ENCODE assay signal across 23 cellular contexts in the genomic region with DNA sequence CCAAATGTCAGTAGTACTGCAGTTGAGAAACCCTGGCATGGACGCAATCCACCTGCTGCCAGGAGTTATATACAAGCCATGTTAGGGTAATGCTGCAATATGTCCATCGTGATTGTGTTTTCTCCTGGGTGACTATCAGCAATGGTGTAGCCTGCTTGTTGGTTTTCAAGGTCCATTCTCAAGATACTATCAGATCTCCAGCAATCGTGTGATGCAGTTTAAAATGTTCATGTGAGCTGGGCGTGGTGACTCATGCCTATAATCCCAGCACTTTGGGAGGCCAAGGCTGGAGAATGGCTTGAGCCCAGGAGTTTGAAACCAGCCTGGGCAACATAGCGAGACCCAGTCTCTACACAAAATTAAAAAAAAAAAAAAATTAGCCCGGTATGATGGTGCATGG. TPM values are rescaled to one million over a fixed set of nuclear protein-coding genes. Genes with fewer than 3 reads are reported as not detected.
A peak's percentile ranks its signal among the peaks of the same experiment; 100 is the strongest.
DNase-seq lines count a peak whose midpoint lies in the region; ATAC-seq and TF ChIP-seq lines count a peak whose summit lies in the region.
"Had no signal": no experiment of that assay in that cellular context is flagged by ENCODE, and none has a peak within 500 bp of the region (broad histone marks: within the 10 kb centered on the region; RNA-seq: fewer than 3 reads in every experiment).

No MANE protein-coding gene starts in this region.

- H3K9ac ChIP-seq in skeletal muscle tissue (ENCODE audit: low read depth in 1 of 3, low read length in 3 of 3), result no peak overlapping the region

- no peak overlapping the region for H3K4me3 ChIP-seq in fibroblast of pulmonary artery (replicated peaks; ENCODE audit: low read depth, low read length)
- no peak overlapping the region for H3K4me3 ChIP-seq in skeletal muscle tissue (ENCODE audit: low read length in 3 of 3)
- H3K4me3 ChIP-seq: prostate gland had no signal

- peaks cover 35 to 49% (median 35%) of the 10 kb centered on the region in 3 donors for H3K4me1 ChIP-seq in skeletal muscle tissue (ENCODE audit: control insufficient read depth in 3 of 3, insufficient read depth in 3 of 3, low read length in 3 of 3)
- H3K4me1 ChIP-seq: prostate gland had no signal

- no peaks in the 10 kb centered on the region for H3K27me3 ChIP-seq in skeletal muscle tissue (ENCODE audit: control insufficient read depth in 3 of 3, insufficient read depth in 3 of 3, low read length in 3 of 3)

- TF ChIP-seq CTCF in RWPE1 (conservative IDR thresholded peaks at IDR 0.05; ENCODE audit: low read depth) (no peak), fibroblast of pulmonary artery (IDR thresholded peaks at IDR 0.05; ENCODE audit: low read length, missing control alignments) (no peak)

- ATAC-seq in GM21423 (IDR thresholded peaks at IDR 0.05; ENCODE audit: unreplicated experiment), result no peak
- ATAC-seq: activated CD4-positive, CD25-positive, alpha-beta regulatory T cell treated with anti-CD3 and anti-CD28 coated beads, Interleukin-2, amount 50 U/mL, for 24 hours; activated CD8-positive, alpha-beta T cell treated with anti-CD3 and anti-CD28 coated beads for 36 hours; esophagus mucosa had no signal

- POLR2A ChIA-PET in RWPE1 (lab: Yijun Ruan, JAX; ENCODE audit: low non-redundant PET) (no interaction called here), HEK293T (lab: Yijun Ruan, JAX) (no interaction called here)

- DNase-seq in ELR (ENCODE audit: low read depth), result peak; percentile 50
- no peak for DNase-seq in RWPE1 (ENCODE audit: low spot score)
- peak; percentile 39 for DNase-seq in fibroblast of pulmonary artery (ENCODE audit: low read depth)
- no peak for DNase-seq in HEK293T (ENCODE audit: extremely low spot score)
- DNase-seq in NAMALWA (ENCODE audit: low spot score), result no peak
- DNase-seq in LoVo (ENCODE audit: low spot score), result no peak
- DNase-seq: activated CD8-positive, alpha-beta T cell treated with anti-CD3 and anti-CD28 coated beads for 36 hours; activated naive CD4-positive, alpha-beta T cell treated with Interleukin-2 at 50 U/mL for 16 hours; activated T-cell treated with anti-CD3 and anti-CD28 coated beads, Interleukin-2, amount 50 U/mL, for 1 hour; anterior cingulate cortex; effector CD4-positive, alpha-beta T cell; H7; head of caudate nucleus; Kasumi-1; midbrain; NCI-H2107; NCI-H510A; T-helper 9 cell had no signal

- CTCF ChIA-PET in RWPE1 (lab: Yijun Ruan, JAX) (no interaction called here), HEK293T (lab: Yijun Ruan, JAX) (no interaction called here)

- H3K36me3 ChIP-seq in skeletal muscle tissue (ENCODE audit: control insufficient read depth in 3 of 3, insufficient read depth in 3 of 3, low read length in 3 of 3), result peaks cover 0 to 5% (median 2%) of the 10 kb centered on the region in 3 donors
- H3K36me3 ChIP-seq: prostate gland had no signal

- H3K27ac ChIP-seq in RWPE1, result peak overlapping the region; percentile 38
- H3K27ac ChIP-seq in skeletal muscle tissue (ENCODE audit: low read depth, low read length), result peak overlapping the region; percentile 20

- peaks cover 3 to 5% (median 5%) of the 10 kb centered on the region in 3 donors for H3K9me3 ChIP-seq in skeletal muscle tissue (ENCODE audit: control insufficient read depth in 3 of 3, low read length in 3 of 3)
- H3K9me3 ChIP-seq: prostate gland had no signal

TF ChIP-seq in HEK293T, 16 proteins besides CTCF, POLR2A, EP300 and RAD21:
- no peak for TF ChIP-seq NFRKB (IDR thresholded peaks at IDR 0.05)
- no peak for TF ChIP-seq PKNOX1 (IDR thresholded peaks at IDR 0.05)
- no peak for TF ChIP-seq TARDBP (IDR thresholded peaks at IDR 0.05)
- no peak for TF ChIP-seq FOXM1 (IDR thresholded peaks at IDR 0.05; ENCODE audit: borderline replicate concordance)
- TF ChIP-seq FOXA1 (IDR thresholded peaks at IDR 0.05), result no peak
- TF ChIP-seq CTBP1 (IDR thresholded peaks at IDR 0.05; ENCODE audit: borderline replicate concordance), result no peak
- no peak for TF ChIP-seq ARNT (IDR thresholded peaks at IDR 0.05)
- TF ChIP-seq SUZ12 (IDR thresholded peaks at IDR 0.05), result no peak
- no peak for TF ChIP-seq HDGF (IDR thresholded peaks at IDR 0.05; ENCODE audit: borderline replicate concordance)
- no peak for TF ChIP-seq ELF4 (IDR thresholded peaks at IDR 0.05)
- no peak for TF ChIP-seq FOXK2 (IDR thresholded peaks at IDR 0.05)

RNA-seq across cellular contexts. Expression of gene ABCC1, which starts 24.0 kb away (rescaled TPM):
- 9.9 TPM for total RNA-seq in skeletal muscle tissue

Comparison
In these comparisons a context has a peak if more than half of its experiments do, and no peak if none do; other contexts are left out.
1. DNase-seq: peak in ELR (single experiment) and fibroblast of pulmonary artery (single experiment); none in RWPE1 (single experiment), HEK293T (single experiment), NAMALWA (single experiment) and LoVo (single experiment).